ENCODE assay signal across 1 cellular context in genomic region chr7:26291699-26292538, GRCh38.
TF ChIP-seq lines count a peak whose summit lies in the region.

Gene SNX10 (plus strand): TSS chr7:26291862. CDS start chr7:26346443, 54,581 bp downstream.

TF ChIP-seq in K562, 482 proteins besides CTCF, POLR2A, EP300 and RAD21 (continues in another document):
- no peak for TF ChIP-seq AFF1 (IDR thresholded peaks at IDR 0.05; ENCODE audit: low read depth in 1 of 2, partially characterized antibody in 2 of 2)
- TF ChIP-seq SMAD3 (CRISPR knock-in tag; conservative IDR thresholded peaks at IDR 0.05) = no peak
- no peak for TF ChIP-seq ZNF165 (CRISPR knock-in tag; IDR thresholded peaks at IDR 0.05; ENCODE audit: borderline replicate concordance)
- peak; percentile 76 for TF ChIP-seq RBFOX2 (IDR thresholded peaks at IDR 0.05; ENCODE audit: low read depth, low read length)
- no peak for TF ChIP-seq MTA1 (IDR thresholded peaks at IDR 0.05; ENCODE audit: borderline replicate concordance)
- TF ChIP-seq ZNF639 (CRISPR knock-in tag; conservative IDR thresholded peaks at IDR 0.05 in 1 of 2, IDR thresholded peaks at IDR 0.05 in 1 of 2) = no peak; a peak in 1 of 4 replicates
- TF ChIP-seq TAL1 (IDR thresholded peaks at IDR 0.05) = no peak
- TF ChIP-seq U2AF2 (optimal IDR thresholded peaks at IDR 0.05; ENCODE audit: low read depth, low read length) = no peak
- peak; percentile 66 to 75; a peak in 3 of 4 replicates for TF ChIP-seq NRF1 (conservative IDR thresholded peaks at IDR 0.05 in 1 of 2, IDR thresholded peaks at IDR 0.05 in 1 of 2)
- TF ChIP-seq KLF1 (tag; IDR thresholded peaks at IDR 0.05) = no peak
- TF ChIP-seq CBX5 (IDR thresholded peaks at IDR 0.05; ENCODE audit: borderline replicate concordance, low read depth) = no peak
- no peak for TF ChIP-seq FOXP1 (CRISPR knock-in tag; IDR thresholded peaks at IDR 0.05)
- TF ChIP-seq HCFC1 (IDR thresholded peaks at IDR 0.05; ENCODE audit: low read depth, low read length) = no peak
- TF ChIP-seq E4F1 (CRISPR knock-in tag; IDR thresholded peaks at IDR 0.05; ENCODE audit: borderline replicate concordance) = no peak
- no peak for TF ChIP-seq MYBL2 (IDR thresholded peaks at IDR 0.05; ENCODE audit: low read depth)
- no peak for TF ChIP-seq MYBL2 (CRISPR knock-in tag; IDR thresholded peaks at IDR 0.05; ENCODE audit: borderline replicate concordance)
- TF ChIP-seq CREBBP (IDR thresholded peaks at IDR 0.05; ENCODE audit: low read depth, low read length) = no peak
- no peak for TF ChIP-seq ZBTB2 (IDR thresholded peaks at IDR 0.05)
- TF ChIP-seq XRCC4 (IDR thresholded peaks at IDR 0.05; ENCODE audit: extremely low read depth, insufficient read depth, insufficient read length) = no peak
- no peak for TF ChIP-seq KLF10 (CRISPR knock-in tag; IDR thresholded peaks at IDR 0.05)
- peak; percentile 76 for TF ChIP-seq GMEB1 (CRISPR knock-in tag; IDR thresholded peaks at IDR 0.05)
- no peak for TF ChIP-seq LCOR (CRISPR knock-in tag; IDR thresholded peaks at IDR 0.05)
- no peak for TF ChIP-seq ZFP91 (CRISPR knock-in tag; IDR thresholded peaks at IDR 0.05)
- TF ChIP-seq SPI1 (IDR thresholded peaks at IDR 0.05; ENCODE audit: borderline replicate concordance, low read depth, low read length) = peak; percentile 51; the same call in 1 of the 2 replicates
- TF ChIP-seq HDAC3 (IDR thresholded peaks at IDR 0.05; ENCODE audit: borderline replicate concordance, partially characterized antibody) = no peak
- TF ChIP-seq CCAR2 (IDR thresholded peaks at IDR 0.05; ENCODE audit: low read depth, low read length) = no peak
- no peak for TF ChIP-seq CBFA2T3 (IDR thresholded peaks at IDR 0.05)
- no peak for TF ChIP-seq NELFE (IDR thresholded peaks at IDR 0.05; ENCODE audit: insufficient read depth, insufficient read length)
- TF ChIP-seq ZNF592 (IDR thresholded peaks at IDR 0.05) = peak; percentile 31; the same call in 1 of the 2 replicates
- TF ChIP-seq ZKSCAN1 (IDR thresholded peaks at IDR 0.05; ENCODE audit: low read depth, low read length) = no peak
- no peak for TF ChIP-seq ARHGAP35 (IDR thresholded peaks at IDR 0.05; ENCODE audit: partially characterized antibody)
- TF ChIP-seq ZNF395 (CRISPR knock-in tag; IDR thresholded peaks at IDR 0.05) = peak; percentile 87; the same call in 1 of the 2 replicates
- TF ChIP-seq ZNF274 (IDR thresholded peaks at IDR 0.05; ENCODE audit: borderline replicate concordance, low read depth, low read length) = no peak
- TF ChIP-seq KAT7 (CRISPR knock-in tag; IDR thresholded peaks at IDR 0.05; ENCODE audit: borderline replicate concordance) = no peak
- TF ChIP-seq KDM5B (IDR thresholded peaks at IDR 0.05; ENCODE audit: insufficient replicate concordance, low read depth, low read length) = peak; percentile 52
- TF ChIP-seq E2F4 (CRISPR knock-in tag; IDR thresholded peaks at IDR 0.05; ENCODE audit: low read depth) = no peak
- TF ChIP-seq GTF2A2 (tag; IDR thresholded peaks at IDR 0.05) = no peak
- no peak for TF ChIP-seq ZNF445 (CRISPR knock-in tag; IDR thresholded peaks at IDR 0.05; ENCODE audit: low read depth)
- no peak for TF ChIP-seq ZNF77 (CRISPR knock-in tag; IDR thresholded peaks at IDR 0.05)
- TF ChIP-seq RFX7 (CRISPR knock-in tag; IDR thresholded peaks at IDR 0.05) = no peak
- no peak for TF ChIP-seq HNRNPK (IDR thresholded peaks at IDR 0.05; ENCODE audit: low read depth, low read length, poor library complexity, severe bottlenecking)
- no peak; a peak in 1 of 4 replicates for TF ChIP-seq NONO (IDR thresholded peaks at IDR 0.05; ENCODE audit: low read depth in 2 of 2, low read length in 1 of 2)
